Comparison of ENCODE assay signal across 27 cellular contexts in the genomic region with DNA sequence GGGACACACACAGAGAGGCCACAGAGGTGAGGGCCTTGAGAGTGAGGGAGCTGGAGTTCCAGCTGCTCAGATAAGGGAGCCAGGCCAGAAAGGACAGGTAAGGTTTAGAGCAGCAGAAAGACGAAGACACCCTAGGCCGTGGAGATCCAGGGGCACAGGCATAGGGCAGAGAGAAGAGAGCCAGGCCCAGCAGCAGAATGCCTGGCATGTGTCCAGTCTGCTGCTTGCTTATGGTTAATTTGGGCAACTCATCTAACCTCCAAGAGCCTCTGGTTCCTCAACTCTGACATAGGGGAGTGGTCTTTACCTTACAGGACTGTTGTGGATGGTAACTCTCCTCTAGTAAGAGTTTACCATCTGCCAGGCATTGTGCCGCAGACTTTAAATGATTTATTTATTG. TPM values are rescaled to one million over a fixed set of nuclear protein-coding genes. Genes with fewer than 3 reads are reported as not detected.
DNase-seq lines count a peak whose midpoint lies in the region; ATAC-seq and TF ChIP-seq lines count a peak whose summit lies in the region.
"Had no signal": no experiment of that assay in that cellular context is flagged by ENCODE, and none has a peak within 500 bp of the region (broad histone marks: within the 10 kb centered on the region; RNA-seq: fewer than 3 reads in every experiment).

No MANE protein-coding gene starts in this region.

- H3K9ac ChIP-seq in BLaER1 treated with 17β-estradiol and CSF1 and Interleukin-3, amounts not matched to agents 10 nM and 100 nM, result no peak overlapping the region

- H3K27ac ChIP-seq in BLaER1 treated with 17β-estradiol and CSF1 and Interleukin-3, amounts not matched to agents 10 nM and 100 nM, result peak overlapping the region in 10 of 11 experiments; percentile 7 to 83 (median 78); a peak in 14 of 22 replicates
- peak overlapping the region; percentile 72 for H3K27ac ChIP-seq in naive thymus-derived CD4-positive, alpha-beta T cell (ENCODE audit: low read depth, low read length)
- H3K27ac ChIP-seq: adrenal gland, brain microvascular endothelial cell, colonic mucosa, esophagus squamous epithelium, gastrocnemius medialis, HL-60 had no signal

- H3K27ac Mint-ChIP-seq in activated CD8-positive, alpha-beta T cell treated with anti-CD3 and anti-CD28 coated beads for 36 hours, result peak overlapping the region; percentile 97
- H3K27ac Mint-ChIP-seq in activated CD8-positive, alpha-beta T cell treated with anti-CD3 and anti-CD28 coated beads, Interleukin-2, amount 10 ng/mL, durations not matched to agents 7 days and 5 days, result no peak overlapping the region
- no peak overlapping the region for H3K27ac Mint-ChIP-seq in activated T-helper 17 cell treated with anti-CD3 and anti-CD28 coated beads, Interleukin-2, amount 50 U/mL, for 72 hours
- peak overlapping the region in 8 of 9 donors; percentile 95 to 99 (median 97) for H3K27ac Mint-ChIP-seq in naive thymus-derived CD4-positive, alpha-beta T cell
- H3K27ac Mint-ChIP-seq: endodermal cell; T-helper 1 cell treated with Interleukin-12 subunit alpha and Interleukin-12 subunit beta and Interleukin-4 antibody, amounts not matched to agents 30 μg/mL and 1 μg/mL, for 36 hours had no signal

- no peak for TF ChIP-seq CTCF in activated CD8-positive, alpha-beta T cell treated with anti-CD3 and anti-CD28 coated beads for 36 hours (IDR thresholded peaks at IDR 0.05)

- H3K4me1 Mint-ChIP-seq in activated CD8-positive, alpha-beta T cell treated with anti-CD3 and anti-CD28 coated beads for 36 hours (ENCODE audit: low read depth), result peaks cover 85% of the 10 kb centered on the region
- H3K4me1 Mint-ChIP-seq in activated CD8-positive, alpha-beta T cell treated with anti-CD3 and anti-CD28 coated beads, Interleukin-2, amount 10 ng/mL, durations not matched to agents 7 days and 5 days (ENCODE audit: low read depth), result peaks cover 78% of the 10 kb centered on the region
- H3K4me1 Mint-ChIP-seq in activated T-helper 17 cell treated with anti-CD3 and anti-CD28 coated beads, Interleukin-2, amount 50 U/mL, for 72 hours, result peaks cover 47% of the 10 kb centered on the region
- H3K4me1 Mint-ChIP-seq in naive thymus-derived CD4-positive, alpha-beta T cell, result peaks cover 59 to 98% (median 91%) of the 10 kb centered on the region in 7 donors
- H3K4me1 Mint-ChIP-seq: endodermal cell had no signal

- H3K36me3 ChIP-seq in BLaER1 treated with 17β-estradiol and CSF1 and Interleukin-3, amounts not matched to agents 10 nM and 100 nM, result no peaks in the 10 kb centered on the region
- H3K36me3 ChIP-seq in naive thymus-derived CD4-positive, alpha-beta T cell (ENCODE audit: control insufficient read depth in 2 of 3, insufficient read depth in 3 of 3, low read length in 3 of 3), result no peaks in the 10 kb centered on the region
- H3K36me3 ChIP-seq: adrenal gland, brain microvascular endothelial cell, colonic mucosa, gastrocnemius medialis had no signal

- H3K36me3 Mint-ChIP-seq in activated CD8-positive, alpha-beta T cell treated with anti-CD3 and anti-CD28 coated beads for 36 hours (ENCODE audit: low read depth), result peaks cover 46% of the 10 kb centered on the region
- H3K36me3 Mint-ChIP-seq in activated CD8-positive, alpha-beta T cell treated with anti-CD3 and anti-CD28 coated beads, Interleukin-2, amount 10 ng/mL, durations not matched to agents 7 days and 5 days (ENCODE audit: low read depth), result peaks cover 16% of the 10 kb centered on the region
- peaks cover 5% of the 10 kb centered on the region for H3K36me3 Mint-ChIP-seq in activated T-helper 17 cell treated with anti-CD3 and anti-CD28 coated beads, Interleukin-2, amount 50 U/mL, for 72 hours (ENCODE audit: low read depth)
- peaks cover 0 to 17% (median 4%) of the 10 kb centered on the region in 5 donors for H3K36me3 Mint-ChIP-seq in naive thymus-derived CD4-positive, alpha-beta T cell

- no peak overlapping the region for H3K4me3 ChIP-seq in BLaER1 treated with 17β-estradiol and CSF1 and Interleukin-3, amounts not matched to agents 10 nM and 100 nM
- no peak overlapping the region for H3K4me3 ChIP-seq in naive thymus-derived CD4-positive, alpha-beta T cell (ENCODE audit: low read length)
- H3K4me3 ChIP-seq: adrenal gland, colonic mucosa, esophagus squamous epithelium, gastrocnemius medialis, lung, upper lobe of right lung had no signal

- no peak for ATAC-seq in activated CD8-positive, alpha-beta T cell treated with anti-CD3 and anti-CD28 coated beads for 36 hours
- no peak for ATAC-seq in activated CD8-positive, alpha-beta T cell treated with anti-CD3 and anti-CD28 coated beads, Interleukin-2, amount 10 ng/mL, durations not matched to agents 7 days and 5 days
- no peak for ATAC-seq in activated T-helper 17 cell treated with anti-CD3 and anti-CD28 coated beads, Interleukin-2, amount 50 U/mL, for 72 hours (replicated peaks)
- no peak for ATAC-seq in naive thymus-derived CD4-positive, alpha-beta T cell
- ATAC-seq in GM18498 (IDR thresholded peaks at IDR 0.05; ENCODE audit: unreplicated experiment), result no peak
- no peak for ATAC-seq in HG02763 (IDR thresholded peaks at IDR 0.05; ENCODE audit: unreplicated experiment)
- ATAC-seq: gastrocnemius medialis, upper lobe of right lung had no signal

- no peaks in the 10 kb centered on the region for H3K27me3 ChIP-seq in BLaER1 treated with 17β-estradiol and CSF1 and Interleukin-3, amounts not matched to agents 10 nM and 100 nM
- no peaks in the 10 kb centered on the region for H3K27me3 ChIP-seq in naive thymus-derived CD4-positive, alpha-beta T cell (ENCODE audit: control insufficient read depth in 2 of 2, insufficient read depth in 2 of 2, low read length in 2 of 2)
- H3K27me3 ChIP-seq: brain microvascular endothelial cell, colonic mucosa, esophagus squamous epithelium, gastrocnemius medialis, upper lobe of right lung had no signal

- CTCF ChIA-PET in activated CD8-positive, alpha-beta T cell treated with anti-CD3 and anti-CD28 coated beads for 36 hours (lab: Charles Lee), result interaction anchor here (2.6 to 3.0 kb wide), 2 partner anchors 12 to 22 kb away, joined by 21 to 40 read pairs; no protein-coding TSS in a partner anchor
- CTCF ChIA-PET in activated CD8-positive, alpha-beta T cell treated with anti-CD3 and anti-CD28 coated beads, Interleukin-2, amount 10 ng/mL, durations not matched to agents 7 days and 5 days (lab: Charles Lee), result interaction anchor here (1.2 to 3.0 kb wide), 4 partner anchors 8 to 15 kb away, joined by 3 to 31 read pairs (median 22); no protein-coding TSS in a partner anchor
- CTCF ChIA-PET in naive thymus-derived CD4-positive, alpha-beta T cell (lab: Charles Lee), result interaction anchor here (2.8 kb wide), 1 partner anchor 9 kb away, joined by 21 read pairs; no protein-coding TSS in a partner anchor

- DNase-seq in activated CD8-positive, alpha-beta T cell treated with anti-CD3 and anti-CD28 coated beads for 36 hours, result no peak
- DNase-seq in activated CD8-positive, alpha-beta T cell treated with anti-CD3 and anti-CD28 coated beads, Interleukin-2, amount 10 ng/mL, durations not matched to agents 7 days and 5 days, result no peak
- no peak for DNase-seq in naive thymus-derived CD4-positive, alpha-beta T cell
- DNase-seq in hypothalamus (lab: John Stamatoyannopoulos, UW), result no peak
- DNase-seq: activated CD4-positive, alpha-beta T cell treated with anti-CD3 and anti-CD28 coated beads, Interleukin-2, amount 50 U/mL, for 1 hour; activated T-cell treated with anti-CD3 and anti-CD28 coated beads, Interleukin-2, amount 50 U/mL, for 1 hour; adrenal gland; brain microvascular endothelial cell; colonic mucosa; endodermal cell; esophagus squamous epithelium; gastrocnemius medialis; GDM1; kidney; NCI-H1105 treated with DMSO at 0.1 percent for 48 hours; NCI-H2081 treated with DMSO at 0.1 percent for 48 hours; NK-92 treated with Interleukin-12 subunit alpha and Interleukin-12 subunit beta, amount 100 ng/mL, for 24 hours; occipital lobe; stimulated activated CD4-positive, alpha-beta T cell treated with anti-CD3 and anti-CD28 coated beads, Interleukin-4, amount 100 ng/mL, for 4 hours; upper lobe of right lung had no signal

- H3K4me3 Mint-ChIP-seq in activated CD8-positive, alpha-beta T cell treated with anti-CD3 and anti-CD28 coated beads for 36 hours, result no peak overlapping the region
- no peak overlapping the region for H3K4me3 Mint-ChIP-seq in activated CD8-positive, alpha-beta T cell treated with anti-CD3 and anti-CD28 coated beads, Interleukin-2, amount 10 ng/mL, durations not matched to agents 7 days and 5 days
- peak overlapping the region; percentile 75 for H3K4me3 Mint-ChIP-seq in activated T-helper 17 cell treated with anti-CD3 and anti-CD28 coated beads, Interleukin-2, amount 50 U/mL, for 72 hours
- peak overlapping the region in 7 of 10 donors; percentile 23 to 86 (median 80) for H3K4me3 Mint-ChIP-seq in naive thymus-derived CD4-positive, alpha-beta T cell
- H3K4me3 Mint-ChIP-seq: endodermal cell; T-helper 1 cell treated with Interleukin-12 subunit alpha and Interleukin-12 subunit beta and Interleukin-4 antibody, amounts not matched to agents 30 μg/mL and 1 μg/mL, for 36 hours had no signal

- H3K4me1 ChIP-seq in BLaER1 treated with 17β-estradiol and CSF1 and Interleukin-3, amounts not matched to agents 10 nM and 100 nM, result peaks cover 67 to 91% (median 77%) of the 10 kb centered on the region in 10 experiments
- peaks cover 71 to 92% of the 10 kb centered on the region in 2 donors for H3K4me1 ChIP-seq in naive thymus-derived CD4-positive, alpha-beta T cell (ENCODE audit: control insufficient read depth in 2 of 2, insufficient read depth in 2 of 2, low read length in 2 of 2)
- H3K4me1 ChIP-seq: adrenal gland, colonic mucosa had no signal

- no peaks in the 10 kb centered on the region for H4K20me1 ChIP-seq in BLaER1 treated with 17β-estradiol and CSF1 and Interleukin-3, amounts not matched to agents 10 nM and 100 nM

- POLR2A ChIA-PET in activated CD8-positive, alpha-beta T cell treated with anti-CD3 and anti-CD28 coated beads for 36 hours (lab: Charles Lee), result interaction anchor here (1.1 to 2.8 kb wide), 4 partner anchors 11 to 21 kb away, joined by 3 to 37 read pairs (median 4); no protein-coding TSS in a partner anchor
- POLR2A ChIA-PET in activated CD8-positive, alpha-beta T cell treated with anti-CD3 and anti-CD28 coated beads, Interleukin-2, amount 10 ng/mL, durations not matched to agents 7 days and 5 days (lab: Charles Lee), result interaction anchor here (2.0 to 2.4 kb wide), 2 partner anchors 11 to 14 kb away, joined by 9 to 11 read pairs; no protein-coding TSS in a partner anchor
- POLR2A ChIA-PET in naive thymus-derived CD4-positive, alpha-beta T cell (lab: Charles Lee), result interaction anchor here (0.9 to 3.0 kb wide), 6 partner anchors 10 to 39 kb away, joined by 3 to 207 read pairs (median 11); no protein-coding TSS in a partner anchor

- intact Hi-C loops in activated CD8-positive, alpha-beta T cell treated with anti-CD3 and anti-CD28 coated beads for 36 hours (cut with micrococcal nuclease), result no loop called here
- intact Hi-C loops in naive thymus-derived CD4-positive, alpha-beta T cell (cut with micrococcal nuclease), result no loop called here

- peaks cover 15% of the 10 kb centered on the region for H3K9me3 Mint-ChIP-seq in activated CD8-positive, alpha-beta T cell treated with anti-CD3 and anti-CD28 coated beads for 36 hours
- peaks cover 4% of the 10 kb centered on the region for H3K9me3 Mint-ChIP-seq in activated CD8-positive, alpha-beta T cell treated with anti-CD3 and anti-CD28 coated beads, Interleukin-2, amount 10 ng/mL, durations not matched to agents 7 days and 5 days (ENCODE audit: insufficient read depth)
- peaks cover 10% of the 10 kb centered on the region for H3K9me3 Mint-ChIP-seq in activated T-helper 17 cell treated with anti-CD3 and anti-CD28 coated beads, Interleukin-2, amount 50 U/mL, for 72 hours
- peaks cover 0 to 8% (median 0%) of the 10 kb centered on the region in 11 donors for H3K9me3 Mint-ChIP-seq in naive thymus-derived CD4-positive, alpha-beta T cell
- H3K9me3 Mint-ChIP-seq: endodermal cell had no signal

- H3K4me2 ChIP-seq in BLaER1 treated with 17β-estradiol and CSF1 and Interleukin-3, amounts not matched to agents 10 nM and 100 nM, result peak overlapping the region; percentile 77 to 88 (median 78); a peak in 21 of 22 replicates

- no peaks in the 10 kb centered on the region for H3K27me3 Mint-ChIP-seq in activated CD8-positive, alpha-beta T cell treated with anti-CD3 and anti-CD28 coated beads for 36 hours
- no peaks in the 10 kb centered on the region for H3K27me3 Mint-ChIP-seq in activated CD8-positive, alpha-beta T cell treated with anti-CD3 and anti-CD28 coated beads, Interleukin-2, amount 10 ng/mL, durations not matched to agents 7 days and 5 days (ENCODE audit: low read depth)
- H3K27me3 Mint-ChIP-seq in activated T-helper 17 cell treated with anti-CD3 and anti-CD28 coated beads, Interleukin-2, amount 50 U/mL, for 72 hours, result no peaks in the 10 kb centered on the region
- no peaks in the 10 kb centered on the region for H3K27me3 Mint-ChIP-seq in naive thymus-derived CD4-positive, alpha-beta T cell

- peaks cover 0 to 33% (median 0%) of the 10 kb centered on the region in 11 experiments; a peak in 5 of 22 replicates for H3K9me3 ChIP-seq in BLaER1 treated with 17β-estradiol and CSF1 and Interleukin-3, amounts not matched to agents 10 nM and 100 nM (replicated peaks in 1 of 11)
- H3K9me3 ChIP-seq in naive thymus-derived CD4-positive, alpha-beta T cell (ENCODE audit: control insufficient read depth in 2 of 3, low read length in 3 of 3), result no peaks in the 10 kb centered on the region
- H3K9me3 ChIP-seq: adrenal gland, colonic mucosa, esophagus squamous epithelium, gastrocnemius medialis, upper lobe of right lung had no signal

RNA-seq across cellular contexts. Expression of a gene that starts 35.9 kb away (rescaled TPM):
- total RNA-seq in activated CD8-positive, alpha-beta T cell treated with anti-CD3 and anti-CD28 coated beads for 36 hours, result 1 to 10 TPM; 6.7 to 6.9 TPM
- 1 to 10 TPM; 4.9 to 5.3 TPM for total RNA-seq in activated CD8-positive, alpha-beta T cell treated with anti-CD3 and anti-CD28 coated beads, Interleukin-2, amount 10 ng/mL, durations not matched to agents 7 days and 5 days
- total RNA-seq in activated T-helper 17 cell treated with anti-CD3 and anti-CD28 coated beads, Interleukin-2, amount 50 U/mL, for 72 hours, result 1 to 10 TPM; 5.9 to 8.8 TPM
- total RNA-seq in naive thymus-derived CD4-positive, alpha-beta T cell, result 10 to 100 TPM in 3 of 5 experiments, 1 to 10 TPM in 2; 5.0 to 11.7 (median 10.1) TPM
- 10 to 100 TPM in 1 of 2 donors, 1 to 10 TPM in 1; 5.2 to 13.5 TPM for polyA plus RNA-seq in naive thymus-derived CD4-positive, alpha-beta T cell

Comparison
In these comparisons a context has a peak if more than half of its experiments do, and no peak if none do; other contexts are left out.
1. H3K27ac Mint-ChIP-seq: peak in activated CD8-positive, alpha-beta T cell treated with anti-CD3 and anti-CD28 coated beads for 36 hours (single experiment) and naive thymus-derived CD4-positive, alpha-beta T cell (8 of 9); none in activated CD8-positive, alpha-beta T cell treated with anti-CD3 and anti-CD28 coated beads, Interleukin-2, amount 10 ng/mL, durations not matched to agents 7 days and 5 days (single experiment) and activated T-helper 17 cell treated with anti-CD3 and anti-CD28 coated beads, Interleukin-2, amount 50 U/mL, for 72 hours (single experiment).
2. H3K4me3 Mint-ChIP-seq: peak in activated T-helper 17 cell treated with anti-CD3 and anti-CD28 coated beads, Interleukin-2, amount 50 U/mL, for 72 hours (single experiment) and naive thymus-derived CD4-positive, alpha-beta T cell (7 of 10); none in activated CD8-positive, alpha-beta T cell treated with anti-CD3 and anti-CD28 coated beads for 36 hours (single experiment) and activated CD8-positive, alpha-beta T cell treated with anti-CD3 and anti-CD28 coated beads, Interleukin-2, amount 10 ng/mL, durations not matched to agents 7 days and 5 days (single experiment).